1 cellular context compared by ENCODE assay signal in the genomic region with DNA sequence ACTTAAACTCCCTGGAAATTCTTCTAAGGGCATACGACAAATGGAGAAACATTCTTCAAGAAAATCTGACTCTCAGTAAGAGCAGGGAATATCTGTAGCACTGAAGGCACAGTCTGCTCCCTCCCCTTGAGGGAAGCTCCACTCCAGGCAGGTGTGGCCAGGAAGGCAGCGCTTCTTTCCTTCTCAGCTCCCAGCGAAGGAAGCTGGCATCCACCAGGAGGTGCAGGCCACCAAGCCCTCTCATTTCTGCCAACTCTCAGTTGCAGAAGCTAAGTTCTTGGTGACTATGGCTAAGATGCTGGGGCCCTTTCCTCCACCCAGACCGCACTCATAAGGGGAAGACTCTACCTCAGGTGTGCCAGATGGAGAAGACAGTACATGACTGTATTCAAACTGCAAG.
TF ChIP-seq lines count a peak whose summit lies in the region.

No MANE protein-coding gene starts in this region.

TF ChIP-seq in HCT116, 20 proteins besides CTCF, POLR2A, EP300 and RAD21 (continued from another document):
- TF ChIP-seq, protein P1, sequence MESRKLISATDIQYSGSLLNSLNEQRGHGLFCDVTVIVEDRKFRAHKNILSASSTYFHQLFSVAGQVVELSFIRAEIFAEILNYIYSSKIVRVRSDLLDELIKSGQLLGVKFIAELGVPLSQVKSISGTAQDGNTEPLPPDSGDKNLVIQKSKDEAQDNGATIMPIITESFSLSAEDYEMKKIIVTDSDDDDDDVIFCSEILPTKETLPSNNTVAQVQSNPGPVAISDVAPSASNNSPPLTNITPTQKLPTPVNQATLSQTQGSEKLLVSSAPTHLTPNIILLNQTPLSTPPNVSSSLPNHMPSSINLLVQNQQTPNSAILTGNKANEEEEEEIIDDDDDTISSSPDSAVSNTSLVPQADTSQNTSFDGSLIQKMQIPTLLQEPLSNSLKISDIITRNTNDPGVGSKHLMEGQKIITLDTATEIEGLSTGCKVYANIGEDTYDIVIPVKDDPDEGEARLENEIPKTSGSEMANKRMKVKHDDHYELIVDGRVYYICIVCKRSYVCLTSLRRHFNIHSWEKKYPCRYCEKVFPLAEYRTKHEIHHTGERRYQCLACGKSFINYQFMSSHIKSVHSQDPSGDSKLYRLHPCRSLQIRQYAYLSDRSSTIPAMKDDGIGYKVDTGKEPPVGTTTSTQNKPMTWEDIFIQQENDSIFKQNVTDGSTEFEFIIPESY (IDR thresholded peaks at IDR 0.05; ENCODE audit: extremely low read depth, insufficient replicate concordance, low read length), result no peak
- TF ChIP-seq ZFX (IDR thresholded peaks at IDR 0.05), result no peak
